Comparison of ENCODE assay signal across 16 cellular contexts in the genomic region with DNA sequence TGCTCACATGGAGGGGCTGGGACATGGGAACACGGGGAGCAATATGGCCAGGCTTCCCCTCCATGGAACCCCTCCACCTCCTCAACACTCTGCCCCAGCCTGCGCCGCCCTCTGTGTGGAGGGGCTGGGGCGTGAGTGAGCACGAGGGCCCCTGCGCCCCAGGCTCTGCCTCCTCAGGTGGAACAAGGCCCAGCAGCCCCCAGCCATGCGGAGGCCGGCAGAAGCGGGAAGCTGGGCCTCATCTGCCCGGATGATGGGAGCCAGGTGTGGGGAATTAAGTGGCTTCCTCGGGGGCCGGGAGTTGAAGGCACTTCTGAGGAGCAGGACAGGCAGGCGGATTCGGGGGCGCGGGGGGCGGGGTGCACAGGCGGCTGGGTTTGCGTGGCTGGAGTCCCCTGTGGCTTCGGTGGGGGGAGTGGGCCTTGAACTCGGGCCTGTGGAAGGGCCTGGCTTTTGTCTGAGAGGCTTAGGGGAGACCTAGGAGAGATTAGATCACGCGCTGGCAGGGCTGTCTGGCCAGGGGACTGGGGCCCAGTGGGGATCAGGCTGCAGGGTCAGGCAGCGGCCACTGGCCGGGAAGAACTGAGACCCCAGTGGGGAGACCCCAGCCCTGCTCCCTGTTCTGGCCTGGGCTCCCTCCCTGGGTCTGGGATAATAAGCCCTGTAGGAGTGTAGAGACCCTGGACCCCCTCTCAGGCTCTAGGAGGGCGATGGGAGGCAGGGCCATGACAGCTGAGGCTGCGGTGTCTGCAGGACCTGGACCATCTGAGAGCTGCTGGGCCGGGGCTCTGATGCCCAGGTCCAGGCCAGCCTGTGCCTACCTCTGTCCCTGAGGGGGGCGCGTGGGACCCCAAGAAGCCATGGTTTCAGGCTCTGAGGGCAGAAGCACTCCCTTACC. TPM values are rescaled to one million over a fixed set of nuclear protein-coding genes. Genes with fewer than 3 reads are reported as not detected.
DNase-seq lines count a peak whose midpoint lies in the region; ATAC-seq and TF ChIP-seq lines count a peak whose summit lies in the region.
"Had no signal": no experiment of that assay in that cellular context is flagged by ENCODE, and none has a peak within 500 bp of the region (broad histone marks: within the 10 kb centered on the region; RNA-seq: fewer than 3 reads in every experiment).

No MANE protein-coding gene starts in this region.

- H3K9me3 Mint-ChIP-seq in natural killer cell treated with Interleukin-12 subunit alpha and Interleukin-12 subunit beta and Interleukin-15 and Interleukin-18, amount 100 ng/mL, for 72 hours, result no peaks in the 10 kb centered on the region
- H3K9me3 Mint-ChIP-seq: T-helper 1 cell treated with Interleukin-12 subunit alpha and Interleukin-12 subunit beta and Interleukin-4 antibody, amounts not matched to agents 30 μg/mL and 1 μg/mL, for 36 hours had no signal

- H3K9me2 ChIP-seq in SK-N-SH, result no peaks in the 10 kb centered on the region

- H3F3A ChIP-seq in SK-N-SH (replicated peaks; ENCODE audit: insufficient read depth), result no peaks in the 10 kb centered on the region

- no peak overlapping the region for H3K4me3 ChIP-seq in SK-N-SH (ENCODE audit: low read depth in 2 of 2, low read length in 1 of 2)
- no peak overlapping the region for H3K4me3 ChIP-seq in esophagus (ENCODE audit: low read depth in 1 of 2, low read length in 2 of 2)
- no peak overlapping the region for H3K4me3 ChIP-seq in thoracic aorta

- H3K4me3 Mint-ChIP-seq in natural killer cell treated with Interleukin-12 subunit alpha and Interleukin-12 subunit beta and Interleukin-15 and Interleukin-18, amount 100 ng/mL, for 72 hours, result no peak overlapping the region
- H3K4me3 Mint-ChIP-seq: T-helper 1 cell treated with Interleukin-12 subunit alpha and Interleukin-12 subunit beta and Interleukin-4 antibody, amounts not matched to agents 30 μg/mL and 1 μg/mL, for 36 hours had no signal

- no peak overlapping the region for H3K9ac ChIP-seq in SK-N-SH

- POLR2A ChIA-PET in SK-N-SH (lab: Yijun Ruan, JAX), result interaction anchor here (1.0 to 1.2 kb wide), 2 partner anchors 77 to 119 kb away, joined by 4 to 5 read pairs; a partner anchor contains a TSS

- CTCF ChIA-PET in SK-N-SH (lab: Yijun Ruan, JAX), result interaction anchor here (0.6 to 5.2 kb wide), 15 partner anchors 31 to 542 kb away, joined by 3 to 49 read pairs (median 4); no protein-coding TSS in a partner anchor

- TF ChIP-seq RAD21 in SK-N-SH (IDR thresholded peaks at IDR 0.05; ENCODE audit: low read length), result no peak

- TF ChIP-seq EP300 in SK-N-SH (IDR thresholded peaks at IDR 0.05; ENCODE audit: borderline replicate concordance in 1 of 2, low read depth in 1 of 2, low read length in 1 of 2), result no peak

- no peaks in the 10 kb centered on the region for H3K36me3 Mint-ChIP-seq in natural killer cell treated with Interleukin-12 subunit alpha and Interleukin-12 subunit beta and Interleukin-15 and Interleukin-18, amount 100 ng/mL, for 72 hours

- TF ChIP-seq CTCF in SK-N-SH (IDR thresholded peaks at IDR 0.05) (no peak), thoracic aorta (IDR thresholded peaks at IDR 0.05) (no peak)

- H3K27me3 Mint-ChIP-seq in natural killer cell treated with Interleukin-12 subunit alpha and Interleukin-12 subunit beta and Interleukin-15 and Interleukin-18, amount 100 ng/mL, for 72 hours, result no peaks in the 10 kb centered on the region

- DNase-seq in SK-N-SH (peak; percentile 69), thoracic aorta (ENCODE audit: low spot score) (no peak), COLO829 (ENCODE audit: low spot score) (no peak), NCI-H2081 (lab: John Stamatoyannopoulos, UW) (no peak)
- peak; percentile 56 for DNase-seq in natural killer cell treated with Interleukin-12 subunit alpha and Interleukin-12 subunit beta and Interleukin-15 and Interleukin-18, amount 100 ng/mL, for 72 hours (ENCODE audit: low spot score)
- DNase-seq: activated CD4-positive, alpha-beta T cell treated with anti-CD3 and anti-CD28 coated beads, Interleukin-2, amount 50 U/mL, for 4 hours; Calu3; kidney glomerular epithelial cell; NCI-H2107; OCI-M1; stimulated activated naive CD4-positive, alpha-beta T cell had no signal

- WGBS in SK-N-SH (ENCODE audit: low lambda C conversion rate), result 94% methylated on average over 17 of the region's 30 CpGs
- 77 to 86% methylated on average over 30 of the region's 30 CpGs for WGBS in esophagus, 2 donors

- H3K27ac Mint-ChIP-seq in natural killer cell treated with Interleukin-12 subunit alpha and Interleukin-12 subunit beta and Interleukin-15 and Interleukin-18, amount 100 ng/mL, for 72 hours, result no peak overlapping the region
- H3K27ac Mint-ChIP-seq: T-helper 1 cell treated with Interleukin-12 subunit alpha and Interleukin-12 subunit beta and Interleukin-4 antibody, amounts not matched to agents 30 μg/mL and 1 μg/mL, for 36 hours had no signal

- H3K27me3 ChIP-seq in SK-N-SH (ENCODE audit: insufficient read depth) (no peaks in the 10 kb centered on the region), esophagus (ENCODE audit: control insufficient read depth in 1 of 2, insufficient read depth in 2 of 2, low read length in 2 of 2) (no peaks in the 10 kb centered on the region), thoracic aorta (replicated peaks; ENCODE audit: insufficient read depth) (no peaks in the 10 kb centered on the region)

- H3K27ac ChIP-seq in SK-N-SH (ENCODE audit: low read depth in 2 of 2, low read length in 1 of 2) (peak overlapping the region in 1 of 2 experiments; percentile 79; a peak in 1 of 4 replicates), esophagus (ENCODE audit: low read depth in 2 of 2, low read length in 1 of 2) (peak overlapping the region; percentile 25 to 51), thoracic aorta (peak overlapping the region; percentile 30 to 46)
- H3K27ac ChIP-seq: 22Rv1 had no signal

- H3K36me3 ChIP-seq in SK-N-SH (replicated peaks in 1 of 2; ENCODE audit: control insufficient read depth in 1 of 2, insufficient read depth in 2 of 2, low read length in 1 of 2) (no peaks in the 10 kb centered on the region), esophagus (ENCODE audit: control insufficient read depth in 2 of 2, insufficient read depth in 2 of 2, low read length in 1 of 2) (peaks cover 0 to 6% of the 10 kb centered on the region in 2 donors), thoracic aorta (no peaks in the 10 kb centered on the region)

- H3K4me2 ChIP-seq in SK-N-SH, result no peak overlapping the region

- H3K4me1 Mint-ChIP-seq in natural killer cell treated with Interleukin-12 subunit alpha and Interleukin-12 subunit beta and Interleukin-15 and Interleukin-18, amount 100 ng/mL, for 72 hours (ENCODE audit: low read depth in 2 of 2), result peaks cover 0 to 17% of the 10 kb centered on the region in 2 donors

- no peak overlapping the region for H2AFZ ChIP-seq in SK-N-SH (ENCODE audit: low read depth)

- H4K20me1 ChIP-seq in SK-N-SH (ENCODE audit: insufficient read depth), result no peaks in the 10 kb centered on the region

- ATAC-seq in SK-N-SH treated with all-trans-retinoic acid at 6 μM for 48 hours (no peak), thoracic aorta (ENCODE audit: insufficient number of reproducible peaks, low FRiP score, low read depth) (no peak), HG03039 (IDR thresholded peaks at IDR 0.05; ENCODE audit: unreplicated experiment) (no peak)
- ATAC-seq in natural killer cell treated with Interleukin-12 subunit alpha and Interleukin-12 subunit beta and Interleukin-15 and Interleukin-18, amount 100 ng/mL, for 72 hours, result no peak

- no peaks in the 10 kb centered on the region for H3K79me2 ChIP-seq in SK-N-SH (ENCODE audit: insufficient read depth)

- H3K4me1 ChIP-seq in SK-N-SH (ENCODE audit: control insufficient read depth in 1 of 2, insufficient read depth in 2 of 2, low read depth in 1 of 2, low read length in 1 of 2) (peaks cover 0 to 49% of the 10 kb centered on the region in 2 experiments; a peak in 2 of 4 replicates), esophagus (ENCODE audit: control insufficient read depth in 2 of 2, insufficient read depth in 2 of 2, low read length in 1 of 2) (peaks cover 0 to 31% of the 10 kb centered on the region in 2 donors), thoracic aorta (ENCODE audit: control insufficient read depth in 1 of 2, low read depth in 2 of 2) (peaks cover 18 to 53% of the 10 kb centered on the region in 2 donors)

- H3K9me3 ChIP-seq in SK-N-SH (no peaks in the 10 kb centered on the region), esophagus (ENCODE audit: control insufficient read depth in 2 of 2, insufficient read depth in 1 of 2, low read depth in 1 of 2, low read length in 1 of 2) (no peaks in the 10 kb centered on the region), thoracic aorta (no peaks in the 10 kb centered on the region)

RNA-seq across cellular contexts. Expression of a gene that starts 13.3 kb away (rescaled TPM):
- polyA plus RNA-seq in SK-N-SH (2012; rRNA removed), result not detected in 2 replicates
- polyA plus RNA-seq in SK-N-SH (2012; cell fraction: cytosol; rRNA removed), result not detected in 2 replicates
- polyA plus RNA-seq in SK-N-SH (2012; cell fraction: nucleus; rRNA removed), result not detected in 2 replicates
- polyA plus RNA-seq in esophagus, result under 1 TPM; 0.02 to 0.43 TPM
- total RNA-seq in natural killer cell treated with Interleukin-12 subunit alpha and Interleukin-12 subunit beta and Interleukin-15 and Interleukin-18, amount 100 ng/mL, for 72 hours, result not detected
- total RNA-seq in thoracic aorta, result under 1 TPM in 1 of 2 donors, not detected in 1; 0.41 TPM
- total RNA-seq: Calu3 had no signal

RNA-seq across cellular contexts. Expression of a gene that starts 25.5 kb away (rescaled TPM):
- polyA plus RNA-seq in SK-N-SH (2012; rRNA removed) (0.34 and 0.38 TPM in 2 replicates), esophagus (100 to 1,000 TPM in 1 of 2 donors, 10 to 100 TPM in 1; 23.7 to 130 TPM)
- 0.22 and 0.46 TPM in 2 replicates for polyA plus RNA-seq in SK-N-SH (2012; cell fraction: cytosol; rRNA removed)
- 0.19 and 0.54 TPM in 2 replicates for polyA plus RNA-seq in SK-N-SH (2012; cell fraction: nucleus; rRNA removed)
- 100 to 1,000 TPM; 240 to 358 TPM for total RNA-seq in natural killer cell treated with Interleukin-12 subunit alpha and Interleukin-12 subunit beta and Interleukin-15 and Interleukin-18, amount 100 ng/mL, for 72 hours
- total RNA-seq in thoracic aorta, result 10 to 100 TPM; 23.6 to 40.5 TPM
- total RNA-seq: Calu3 had no signal

RNA-seq across cellular contexts. Expression of a gene that starts 39.6 kb away (rescaled TPM):
- polyA plus RNA-seq in SK-N-SH (2012; rRNA removed) (not detected in 2 replicates), esophagus (100 to 1,000 TPM in 1 of 2 donors, 1 to 10 TPM in 1; 9.8 to 166 TPM)
- polyA plus RNA-seq in SK-N-SH (2012; cell fraction: cytosol; rRNA removed), result 0.04 and 0.06 TPM in 2 replicates
- 0.14 and 0.26 TPM in 2 replicates for polyA plus RNA-seq in SK-N-SH (2012; cell fraction: nucleus; rRNA removed)
- total RNA-seq in natural killer cell treated with Interleukin-12 subunit alpha and Interleukin-12 subunit beta and Interleukin-15 and Interleukin-18, amount 100 ng/mL, for 72 hours, result 1 to 10 TPM in 1 of 2 donors, not detected in 1; 1.4 TPM
- total RNA-seq in thoracic aorta, result not detected

RNA-seq across cellular contexts. Expression of a gene that starts 41.1 kb away (rescaled TPM):
- not detected in 2 replicates for polyA plus RNA-seq in SK-N-SH (2012; rRNA removed)
- not detected in 2 replicates for polyA plus RNA-seq in SK-N-SH (2012; cell fraction: cytosol; rRNA removed)
- 0.08 TPM in 1 of 2 replicates, not detected in the other for polyA plus RNA-seq in SK-N-SH (2012; cell fraction: nucleus; rRNA removed)
- 1 to 10 TPM; 1.7 to 7.1 TPM for polyA plus RNA-seq in esophagus
- total RNA-seq in natural killer cell treated with Interleukin-12 subunit alpha and Interleukin-12 subunit beta and Interleukin-15 and Interleukin-18, amount 100 ng/mL, for 72 hours, result under 1 TPM in 1 of 2 donors, not detected in 1; 0.33 TPM
- total RNA-seq in thoracic aorta, result 1 to 10 TPM; 8.3 to 9.7 TPM
- total RNA-seq: Calu3 had no signal

RNA-seq across cellular contexts. Expression of a gene that starts 43.6 kb away (rescaled TPM):
- polyA plus RNA-seq in SK-N-SH (2012; rRNA removed), result not detected in 2 replicates
- polyA plus RNA-seq in SK-N-SH (2012; cell fraction: cytosol; rRNA removed), result not detected in 2 replicates
- polyA plus RNA-seq in SK-N-SH (2012; cell fraction: nucleus; rRNA removed), result 0.13 and 0.15 TPM in 2 replicates
- polyA plus RNA-seq in esophagus, result 100 to 1,000 TPM in 1 of 2 donors, 10 to 100 TPM in 1; 38.9 to 360 TPM
- total RNA-seq in natural killer cell treated with Interleukin-12 subunit alpha and Interleukin-12 subunit beta and Interleukin-15 and Interleukin-18, amount 100 ng/mL, for 72 hours, result not detected
- total RNA-seq in thoracic aorta, result 1 to 10 TPM; 3.4 to 3.6 TPM

Comparison
In these comparisons a context has a peak if more than half of its experiments do, and no peak if none do; other contexts are left out.
1. DNase-seq: peak in SK-N-SH (single experiment) and natural killer cell treated with Interleukin-12 subunit alpha and Interleukin-12 subunit beta and Interleukin-15 and Interleukin-18, amount 100 ng/mL, for 72 hours (single experiment); none in thoracic aorta (single experiment), COLO829 (single experiment) and NCI-H2081 (0 of 2).
2. RNA of a gene that starts 25.5 kb away (total RNA-seq): 240 to 358 TPM in natural killer cell treated with Interleukin-12 subunit alpha and Interleukin-12 subunit beta and Interleukin-15 and Interleukin-18, amount 100 ng/mL, for 72 hours; 23.6 to 40.5 TPM in thoracic aorta; every median in the first group is over 4 times any median in the second.